12 cellular contexts compared by ENCODE assay signal in the genomic region with DNA sequence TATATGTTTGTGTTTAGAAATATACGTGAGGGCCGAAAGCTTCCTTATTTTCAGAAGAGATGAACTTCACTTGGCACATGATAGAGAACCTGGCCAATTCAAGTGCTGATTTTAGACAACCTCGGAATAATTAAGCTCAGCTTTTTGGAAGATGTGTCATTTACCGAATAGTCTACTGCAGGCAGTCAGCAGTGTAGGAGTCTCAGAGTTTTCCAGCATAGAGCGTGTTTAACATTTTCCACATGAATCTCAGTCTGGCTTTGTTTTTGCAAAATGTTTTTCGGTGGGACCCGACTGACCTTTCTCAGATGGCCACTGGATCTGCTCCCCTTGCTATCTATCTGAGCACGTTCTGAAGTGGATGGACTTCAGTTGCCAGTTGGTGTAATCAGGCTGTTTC. TPM values are rescaled to one million over a fixed set of nuclear protein-coding genes. Genes with fewer than 3 reads are reported as not detected.
DNase-seq lines count a peak whose midpoint lies in the region; ATAC-seq and TF ChIP-seq lines count a peak whose summit lies in the region.
"Had no signal": no experiment of that assay in that cellular context is flagged by ENCODE, and none has a peak within 500 bp of the region (broad histone marks: within the 10 kb centered on the region; RNA-seq: fewer than 3 reads in every experiment).

No MANE protein-coding gene starts in this region.

- H4K91ac ChIP-seq in trophoblast cell (ENCODE audit: low read depth, low read length) = no peak overlapping the region

- peaks cover 8 to 10% of the 10 kb centered on the region in 2 experiments for H3K4me1 ChIP-seq in trophoblast cell (ENCODE audit: control insufficient read depth in 1 of 2, insufficient read depth in 2 of 2, low read length in 2 of 2)

- peak overlapping the region; percentile 28 for H3K9ac ChIP-seq in trophoblast cell (ENCODE audit: low read length)
- H3K9ac ChIP-seq: parathyroid adenoma had no signal

- in situ Hi-C loops in brain microvascular endothelial cell (cut with HindIII; ENCODE audit: low pct_ligation_motif_present, low sequenced_read_pairs) = no loop called here

- H3K4me3 ChIP-seq in brain microvascular endothelial cell (ENCODE audit: low read depth, low read length) (no peak overlapping the region), trophoblast cell (ENCODE audit: low read depth, low read length) (no peak overlapping the region)
- H3K4me3 ChIP-seq: A549, SK-N-MC had no signal

- peak; percentile 29 for DNase-seq in SIG-M5 treated with dmso at 0.1 percent for 504 hours (lab: John Stamatoyannopoulos, UW; ENCODE audit: unreplicated experiment)
- no peak for DNase-seq in SIG-M5 (lab: John Stamatoyannopoulos, UW)
- DNase-seq in M059J (ENCODE audit: low read depth) = peak; percentile 52
- no peak for DNase-seq in brain microvascular endothelial cell
- DNase-seq in trophoblast cell = no peak
- DNase-seq: kidney had no signal

- no peak overlapping the region for H2AFZ ChIP-seq in trophoblast cell (ENCODE audit: insufficient read depth, low read length, poor library complexity)
- H2AFZ ChIP-seq: parathyroid adenoma had no signal

- H2BK5ac ChIP-seq in trophoblast cell (ENCODE audit: low read depth, low read length, poor library complexity) = no peak overlapping the region

- ATAC-seq in GM19351 (IDR thresholded peaks at IDR 0.05; ENCODE audit: unreplicated experiment) (no peak), GM21526 (IDR thresholded peaks at IDR 0.05; ENCODE audit: low FRiP score, unreplicated experiment) (no peak), HG03139 (IDR thresholded peaks at IDR 0.05; ENCODE audit: unreplicated experiment) (no peak)
- ATAC-seq: A549 had no signal

- H3K18ac ChIP-seq in trophoblast cell (ENCODE audit: low read length) = no peak overlapping the region

- no peak overlapping the region for H4K12ac ChIP-seq in trophoblast cell (ENCODE audit: low read depth, low read length)

- no peak overlapping the region for H3K4me2 ChIP-seq in trophoblast cell (ENCODE audit: low read length)
- H3K4me2 ChIP-seq: A549 had no signal

- no peak for TF ChIP-seq CTCF in brain microvascular endothelial cell (IDR thresholded peaks at IDR 0.05; ENCODE audit: low read depth, low read length, missing control alignments)

- no peak overlapping the region for H2AK5ac ChIP-seq in trophoblast cell (ENCODE audit: low read length)

- H3K79me2 ChIP-seq in trophoblast cell (ENCODE audit: control insufficient read depth, insufficient read depth, low read length, poor library complexity) = peaks cover 7% of the 10 kb centered on the region

- no peak overlapping the region for H2BK12ac ChIP-seq in trophoblast cell (ENCODE audit: low read length)

- WGBS in trophoblast cell (ENCODE audit: extremely low coverage, insufficient coverage, insufficient read length) = no CpG with 5 or more reads among the region's 8 CpGs

- H3K4ac ChIP-seq in trophoblast cell (ENCODE audit: low read depth, low read length) = no peak overlapping the region

- no peak overlapping the region for H3K23ac ChIP-seq in trophoblast cell (ENCODE audit: low read length)

- H3K79me1 ChIP-seq in trophoblast cell (ENCODE audit: low read length) = peaks cover 11% of the 10 kb centered on the region

- peak overlapping the region; percentile 13 for H3K27ac ChIP-seq in brain microvascular endothelial cell
- H3K27ac ChIP-seq in trophoblast cell (ENCODE audit: low read depth, low read length) = no peak overlapping the region
- H3K27ac ChIP-seq: A549, parathyroid adenoma, SK-N-MC had no signal

- H3K36me3 ChIP-seq in brain microvascular endothelial cell (replicated peaks) = no peaks in the 10 kb centered on the region
- H3K36me3 ChIP-seq in trophoblast cell (ENCODE audit: control insufficient read depth in 1 of 2, insufficient read depth in 2 of 2, low read length in 2 of 2) = no peaks in the 10 kb centered on the region

- H3K14ac ChIP-seq in trophoblast cell (ENCODE audit: low read length) = no peak overlapping the region

- H3K9me3 ChIP-seq in trophoblast cell (ENCODE audit: insufficient read depth, low read depth, low read length) = no peaks in the 10 kb centered on the region
- H3K9me3 ChIP-seq: A549 had no signal

- H2BK120ac ChIP-seq in trophoblast cell (ENCODE audit: insufficient read depth, low read length, poor library complexity) = no peak overlapping the region

- H3K27me3 ChIP-seq in brain microvascular endothelial cell (replicated peaks) = no peaks in the 10 kb centered on the region
- H3K27me3 ChIP-seq in trophoblast cell (ENCODE audit: insufficient read depth, low read length) = no peaks in the 10 kb centered on the region

- no peak overlapping the region for H4K8ac ChIP-seq in trophoblast cell (ENCODE audit: low read depth, low read length)

RNA-seq across cellular contexts. Expression of a gene that starts 4.7 kb away (rescaled TPM):
- total RNA-seq in M059J (2014; rRNA removed; shearing (Covaris generic)) = 65.5 and 97.8 TPM in 2 replicates
- 19.6 and 21.4 TPM in 2 replicates for polyA plus RNA-seq in trophoblast cell (2013)

Comparison
In these comparisons a context has a peak if more than half of its experiments do, and no peak if none do; other contexts are left out.
1. DNase-seq: peak in SIG-M5 treated with dmso at 0.1 percent for 504 hours (single experiment) and M059J (single experiment); none in SIG-M5 (single experiment), brain microvascular endothelial cell (single experiment) and trophoblast cell (0 of 2).